25 cellular contexts compared by ENCODE assay signal in genomic region chr21:31518580-31518979, GRCh38.
"Had no signal": no experiment of that assay in that cellular context is flagged by ENCODE, and none has a peak within 500 bp of the region (broad histone marks: within the 10 kb centered on the region; RNA-seq: fewer than 3 reads in every experiment).

No MANE protein-coding gene starts in this region.

- H3K27ac Mint-ChIP-seq: natural killer cell treated with Interleukin-12 subunit alpha and Interleukin-12 subunit beta and Interleukin-15 and Interleukin-18, amount 100 ng/mL, for 72 hours; stimulated activated naive B cell treated with anti-CD40 and anti-IgM and Interleukin-4, amounts not matched to agents 10 μg/mL and 1 μg/mL and 100 μg/mL, for 72 hours; type B pancreatic cell had no signal

- H3K36me3 ChIP-seq: left ventricle myocardium inferior, ovary, prostate gland, stomach, thoracic aorta, tibial artery, uterus had no signal

- H3K4me3 ChIP-seq: hepatocyte, left ventricle myocardium inferior, lung, mucosa of descending colon, ovary, prostate gland, skin epidermis, stomach, thoracic aorta, tibial artery, uterus had no signal

- H3K27me3 ChIP-seq: hepatocyte, ovary, stomach, tibial artery, uterus had no signal

- H3K9me3 Mint-ChIP-seq: natural killer cell treated with Interleukin-12 subunit alpha and Interleukin-12 subunit beta and Interleukin-15 and Interleukin-18, amount 100 ng/mL, for 72 hours; stimulated activated naive B cell treated with anti-CD40 and anti-IgM and Interleukin-4, amounts not matched to agents 10 μg/mL and 1 μg/mL and 100 μg/mL, for 72 hours; type B pancreatic cell had no signal

- H3K27me3 Mint-ChIP-seq: natural killer cell treated with Interleukin-12 subunit alpha and Interleukin-12 subunit beta and Interleukin-15 and Interleukin-18, amount 100 ng/mL, for 72 hours; type B pancreatic cell had no signal

- H3K27ac ChIP-seq: hepatocyte, left ventricle myocardium inferior, ovary, prostate gland, skin epidermis, stomach, thoracic aorta, tibial artery, uterus had no signal

- H3K4me2 ChIP-seq: hepatocyte had no signal

- H3K9me3 ChIP-seq: left ventricle myocardium inferior, mucosa of descending colon, ovary, prostate gland, stomach, thoracic aorta, tibial artery, uterus had no signal

- H3K4me3 Mint-ChIP-seq: naive thymus-derived CD4-positive, alpha-beta T cell; natural killer cell treated with Interleukin-12 subunit alpha and Interleukin-12 subunit beta and Interleukin-15 and Interleukin-18, amount 100 ng/mL, for 72 hours; stimulated activated naive B cell treated with anti-CD40 and anti-IgM and Interleukin-4, amounts not matched to agents 10 μg/mL and 1 μg/mL and 100 μg/mL, for 72 hours; type B pancreatic cell had no signal

- H3K4me1 ChIP-seq: left ventricle myocardium inferior, prostate gland, tibial artery, uterus had no signal

- ATAC-seq: mucosa of descending colon; naive thymus-derived CD4-positive, alpha-beta T cell; natural killer cell treated with Interleukin-12 subunit alpha and Interleukin-12 subunit beta and Interleukin-15 and Interleukin-18, amount 100 ng/mL, for 72 hours; right cardiac atrium; sciatic nerve had no signal

- DNase-seq: islet precursor cell; left ventricle myocardium inferior; midbrain; mucosa of descending colon; naive thymus-derived CD4-positive, alpha-beta T cell; ovary; retina; right cardiac atrium; stimulated activated CD4-positive, alpha-beta T cell treated with anti-CD3 and anti-CD28 coated beads, Interleukin-12 subunit alpha, Interleukin-12 subunit beta, amount 100 ng/mL, for 4 hours; stimulated activated CD4-positive, alpha-beta T cell treated with anti-CD3 and anti-CD28 coated beads, Interleukin-15, amount 100 ng/mL, for 24 hours; stimulated activated CD4-positive, alpha-beta T cell treated with anti-CD3 and anti-CD28 coated beads, Interleukin-2, amount 100 ng/mL, for 24 hours; stimulated activated CD4-positive, alpha-beta T cell treated with anti-CD3 and anti-CD28 coated beads, Interleukin-4, amount 100 ng/mL, for 1 hour; stimulated activated naive CD8-positive, alpha-beta T cell treated with anti-CD3 and anti-CD28 coated beads, Interleukin-15, Interleukin-2, amounts not matched to agents 100 U/mL and 50 U/mL, for 24 hours; stomach; tibial artery; uterus had no signal

- H3K36me3 Mint-ChIP-seq: natural killer cell treated with Interleukin-12 subunit alpha and Interleukin-12 subunit beta and Interleukin-15 and Interleukin-18, amount 100 ng/mL, for 72 hours; stimulated activated naive B cell treated with anti-CD40 and anti-IgM and Interleukin-4, amounts not matched to agents 10 μg/mL and 1 μg/mL and 100 μg/mL, for 72 hours had no signal
